ENCODE assay signal across 19 cellular contexts in the genomic region with DNA sequence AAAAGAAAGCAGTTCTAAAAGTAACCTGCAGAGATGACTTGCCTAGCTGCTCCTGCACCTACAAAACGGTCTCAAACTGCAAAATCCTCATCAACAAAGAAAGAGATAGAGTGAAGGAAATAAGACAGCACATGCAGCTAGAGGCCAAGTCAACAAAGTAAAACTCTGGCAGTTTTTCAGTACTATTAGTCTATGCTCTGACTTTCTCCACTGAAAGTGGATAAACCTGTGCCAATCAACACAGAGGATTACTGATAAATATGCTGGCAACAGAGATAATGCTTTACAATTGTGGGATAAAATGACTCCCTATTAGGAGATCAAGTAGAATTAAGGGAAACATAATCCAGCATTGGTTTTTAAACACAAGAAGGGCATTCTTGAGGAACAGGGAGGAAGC. TPM values are rescaled to one million over a fixed set of nuclear protein-coding genes. Genes with fewer than 3 reads are reported as not detected.
"Had no signal": no experiment of that assay in that cellular context is flagged by ENCODE, and none has a peak within 500 bp of the region (broad histone marks: within the 10 kb centered on the region; RNA-seq: fewer than 3 reads in every experiment).

No MANE protein-coding gene starts in this region.

- H3K36me3 Mint-ChIP-seq: immature natural killer cell; natural killer cell treated with Interleukin-12 subunit alpha and Interleukin-12 subunit beta and Interleukin-15 and Interleukin-18, amount 100 ng/mL, for 72 hours had no signal

- H3K4me3 Mint-ChIP-seq: endodermal cell; immature natural killer cell; natural killer cell treated with Interleukin-12 subunit alpha and Interleukin-12 subunit beta and Interleukin-15 and Interleukin-18, amount 100 ng/mL, for 72 hours had no signal

- H3K27me3 Mint-ChIP-seq: progenitor cell of endocrine pancreas had no signal

- DNase-seq: dermis blood vessel endothelial cell; effector CD4-positive, alpha-beta T cell; endodermal cell; erythroblast; foreskin keratinocyte; immature natural killer cell; left lung; lower lobe of right lung; mesenchymal stem cell; midbrain; occipital lobe; pancreas; right cardiac atrium; small intestine; stimulated activated CD4-positive, alpha-beta T cell treated with anti-CD3 and anti-CD28 coated beads, Interleukin-12 subunit alpha, Interleukin-12 subunit beta, amount 100 ng/mL, for 4 hours; stimulated activated naive CD4-positive, alpha-beta T cell treated with Interleukin-2 at 50 U/mL for 16 hours; trophoblast cell had no signal

- H3K9me3 ChIP-seq: pancreas had no signal

- H3K36me3 ChIP-seq: left lung, lower lobe of right lung, pancreas had no signal

- H3K27ac Mint-ChIP-seq: endodermal cell; immature natural killer cell; natural killer cell treated with Interleukin-12 subunit alpha and Interleukin-12 subunit beta and Interleukin-15 and Interleukin-18, amount 100 ng/mL, for 72 hours; progenitor cell of endocrine pancreas had no signal

- H3K4me1 Mint-ChIP-seq: immature natural killer cell had no signal

- H3K4me3 ChIP-seq: left lung, lower lobe of right lung, pancreas had no signal

- H3K9me3 Mint-ChIP-seq: immature natural killer cell; natural killer cell treated with Interleukin-12 subunit alpha and Interleukin-12 subunit beta and Interleukin-15 and Interleukin-18, amount 100 ng/mL, for 72 hours had no signal

- ATAC-seq: foreskin keratinocyte; left lung; lower lobe of right lung; natural killer cell treated with Interleukin-12 subunit alpha and Interleukin-12 subunit beta and Interleukin-15 and Interleukin-18, amount 100 ng/mL, for 72 hours; pancreas had no signal

- H3K27ac ChIP-seq: foreskin keratinocyte, left lung, lower lobe of right lung, pancreas had no signal

- H3K4me1 ChIP-seq: foreskin keratinocyte, left lung, lower lobe of right lung, pancreas had no signal

- H3K27me3 ChIP-seq: pancreas had no signal

RNA-seq across cellular contexts. Expression of gene KIAA0319, which starts 13.4 kb away (rescaled TPM):
- total RNA-seq: dermis blood vessel endothelial cell, foreskin keratinocyte had no signal
